ENCODE assay signal across 8 cellular contexts in the genomic region with DNA sequence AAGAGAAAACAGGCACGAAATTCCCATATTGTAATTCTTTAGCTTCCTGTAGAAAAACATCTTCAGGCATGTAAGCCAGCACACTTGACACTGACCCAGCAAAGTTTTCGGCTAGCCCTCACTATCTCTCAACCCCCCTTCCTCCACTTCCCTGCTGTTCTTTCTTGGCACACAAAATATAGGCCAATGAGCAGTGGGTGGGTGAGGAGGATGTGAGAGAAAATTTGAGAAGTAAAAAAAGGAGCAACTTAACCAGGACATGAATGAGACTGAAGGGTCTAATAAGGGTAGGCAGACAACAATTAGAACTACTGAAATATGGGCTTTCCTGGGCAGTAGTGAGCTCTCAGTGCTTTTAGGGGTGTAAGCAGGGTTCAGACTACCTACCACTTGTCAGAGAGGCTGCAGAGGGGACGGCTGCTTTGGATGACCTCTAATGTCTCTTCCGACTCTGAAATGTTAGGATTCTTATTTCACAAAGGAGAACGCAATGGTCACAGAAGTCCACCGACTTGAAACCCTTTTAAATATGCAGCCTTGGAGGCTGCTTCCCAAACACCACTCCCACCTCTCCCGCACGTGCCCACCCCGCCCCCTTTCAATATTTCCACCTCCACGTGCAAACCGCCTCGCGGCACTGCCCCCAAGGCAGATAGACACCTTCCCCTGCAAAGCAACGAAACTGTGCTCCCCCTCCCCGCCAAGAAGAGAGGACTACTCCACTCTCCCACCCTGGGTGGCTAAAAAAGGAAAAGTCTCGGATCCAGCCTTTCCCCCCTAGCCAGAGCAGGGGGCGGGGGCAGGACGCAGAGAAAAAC. TPM values are rescaled to one million over a fixed set of nuclear protein-coding genes. Genes with fewer than 3 reads are reported as not detected.
DNase-seq lines count a peak whose midpoint lies in the region; ATAC-seq, FAIRE-seq and TF ChIP-seq lines count a peak whose summit lies in the region.

No MANE protein-coding gene starts in this region.

- H3K4me3 ChIP-seq in CD8-positive, alpha-beta T cell (ENCODE audit: low read depth, low read length), result peak overlapping the region; percentile 87
- H3K4me3 ChIP-seq in HUES48 (ENCODE audit: low read depth, low read length) (peak overlapping the region; percentile 90), pancreas (peak overlapping the region; percentile 76 to 91 (median 88))

- POLR2A ChIA-PET in CD8-positive, alpha-beta T cell (lab: Charles Lee), result interaction anchor here (1.3 to 1.9 kb wide), 3 partner anchors 11 to 106 kb away, joined by 4 to 9 read pairs (median 4); a partner anchor contains a TSS
- POLR2A ChIA-PET in activated CD4-positive, alpha-beta memory T cell treated with anti-CD3 and anti-CD28 coated beads for 36 hours (lab: Charles Lee), result no interaction called here

- peaks cover 53% of the 10 kb centered on the region for H3K36me3 Mint-ChIP-seq in CD8-positive, alpha-beta T cell
- H3K36me3 Mint-ChIP-seq in activated CD4-positive, alpha-beta memory T cell treated with anti-CD3 and anti-CD28 coated beads for 36 hours, result peaks cover 24% of the 10 kb centered on the region

- H3K9me3 Mint-ChIP-seq in CD8-positive, alpha-beta T cell, result no peaks in the 10 kb centered on the region
- H3K9me3 Mint-ChIP-seq in activated CD4-positive, alpha-beta memory T cell treated with anti-CD3 and anti-CD28 coated beads for 36 hours, result no peaks in the 10 kb centered on the region

- CTCF ChIA-PET in CD8-positive, alpha-beta T cell (lab: Charles Lee), result no interaction called here
- CTCF ChIA-PET in activated CD4-positive, alpha-beta memory T cell treated with anti-CD3 and anti-CD28 coated beads for 36 hours (lab: Charles Lee), result interaction anchor here (1.0 kb wide), 1 partner anchor 106 kb away, joined by 3 read pairs; a partner anchor contains a TSS

- 2% methylated on average over 18 of the region's 18 CpGs for WGBS in pancreas, 2 donors

- H3K4me1 ChIP-seq in CD8-positive, alpha-beta T cell (ENCODE audit: insufficient read depth, low read length), result peaks cover 47% of the 10 kb centered on the region
- H3K4me1 ChIP-seq in HUES48 (ENCODE audit: control insufficient read depth, insufficient read depth, low read length) (peaks cover 16% of the 10 kb centered on the region; the same call in 1 of the 2 replicates), foreskin keratinocyte (peaks cover 30% of the 10 kb centered on the region), pancreas (peaks cover 16 to 45% (median 40%) of the 10 kb centered on the region in 3 donors)

- TF ChIP-seq CTCF in CD8-positive, alpha-beta T cell (IDR thresholded peaks at IDR 0.05), result no peak
- TF ChIP-seq CTCF in foreskin keratinocyte (conservative IDR thresholded peaks at IDR 0.05), result no peak
- no peak for TF ChIP-seq CTCF in pancreas (IDR thresholded peaks at IDR 0.05)
- no peak for TF ChIP-seq CTCF in GM13976 (IDR thresholded peaks at IDR 0.05; ENCODE audit: borderline replicate concordance, control extremely low read depth, extremely low read depth, insufficient read depth, missing control alignments)

- intact Hi-C loops in CD8-positive, alpha-beta T cell (cut with DNase I, micrococcal nuclease), result loop anchor here in 1 of 2 experiments (5.0 kb wide), 1 partner anchor 92 kb away; a partner anchor contains a TSS
- intact Hi-C loops in activated CD4-positive, alpha-beta memory T cell treated with anti-CD3 and anti-CD28 coated beads for 36 hours (cut with micrococcal nuclease), result no loop called here
- intact Hi-C loops in pancreas (cut with DNase I), result no loop called here

- no peaks in the 10 kb centered on the region for H3K9me3 ChIP-seq in CD8-positive, alpha-beta T cell (ENCODE audit: low read length)
- no peaks in the 10 kb centered on the region for H3K9me3 ChIP-seq in HUES48 (ENCODE audit: control insufficient read depth, insufficient read depth, low read length)
- no peaks in the 10 kb centered on the region for H3K9me3 ChIP-seq in pancreas

- H3K27me3 ChIP-seq in CD8-positive, alpha-beta T cell (ENCODE audit: insufficient read depth, low read length), result no peaks in the 10 kb centered on the region
- H3K27me3 ChIP-seq in HUES48 (ENCODE audit: control insufficient read depth, insufficient read depth, low read length) (no peaks in the 10 kb centered on the region), foreskin keratinocyte (no peaks in the 10 kb centered on the region), pancreas (no peaks in the 10 kb centered on the region)

- H3K27ac Mint-ChIP-seq in CD8-positive, alpha-beta T cell, result peak overlapping the region; percentile 98
- peak overlapping the region; percentile 49 for H3K27ac Mint-ChIP-seq in activated CD4-positive, alpha-beta memory T cell treated with anti-CD3 and anti-CD28 coated beads for 36 hours

- no peak for FAIRE-seq in pancreas (lab: Jason Lieb, UNC)

- H3K36me3 ChIP-seq in CD8-positive, alpha-beta T cell (ENCODE audit: insufficient read depth, low read length), result no peaks in the 10 kb centered on the region
- H3K36me3 ChIP-seq in HUES48 (ENCODE audit: control insufficient read depth, insufficient read depth, low read length) (peaks cover 57% of the 10 kb centered on the region), pancreas (no peaks in the 10 kb centered on the region)

- peak in 1 of 7 experiments; percentile 12 for DNase-seq in CD8-positive, alpha-beta T cell
- DNase-seq in activated CD4-positive, alpha-beta memory T cell treated with anti-CD3 and anti-CD28 coated beads for 36 hours, result peak; percentile 26
- DNase-seq in foreskin keratinocyte (no peak), pancreas (peak in 4 of 6 donors; percentile 16 to 49 (median 42)), LoVo (ENCODE audit: low spot score) (no peak), GM13976 (ENCODE audit: low spot score) (no peak)

- no peaks in the 10 kb centered on the region for H3K27me3 Mint-ChIP-seq in CD8-positive, alpha-beta T cell (ENCODE audit: low read depth)
- no peaks in the 10 kb centered on the region for H3K27me3 Mint-ChIP-seq in activated CD4-positive, alpha-beta memory T cell treated with anti-CD3 and anti-CD28 coated beads for 36 hours

- peak overlapping the region; percentile 97 for H3K27ac ChIP-seq in CD8-positive, alpha-beta T cell (ENCODE audit: low read depth, low read length)
- H3K27ac ChIP-seq in HUES48 (ENCODE audit: low read depth, low read length), result peak overlapping the region; percentile 95
- peak overlapping the region; percentile 100 for H3K27ac ChIP-seq in foreskin keratinocyte
- peak overlapping the region in 3 of 4 donors; percentile 94 to 98 (median 97) for H3K27ac ChIP-seq in pancreas

- peaks cover 71% of the 10 kb centered on the region for H3K4me1 Mint-ChIP-seq in CD8-positive, alpha-beta T cell (ENCODE audit: low read depth)
- peaks cover 65% of the 10 kb centered on the region for H3K4me1 Mint-ChIP-seq in activated CD4-positive, alpha-beta memory T cell treated with anti-CD3 and anti-CD28 coated beads for 36 hours (ENCODE audit: low read depth)

- peak overlapping the region; percentile 97 for H3K4me3 Mint-ChIP-seq in CD8-positive, alpha-beta T cell
- peak overlapping the region; percentile 83 for H3K4me3 Mint-ChIP-seq in activated CD4-positive, alpha-beta memory T cell treated with anti-CD3 and anti-CD28 coated beads for 36 hours

- peak overlapping the region; percentile 96 for H3K9ac ChIP-seq in HUES48 (ENCODE audit: low read depth, low read length)

- no peak for ATAC-seq in CD8-positive, alpha-beta T cell
- no peak for ATAC-seq in foreskin keratinocyte
- ATAC-seq in pancreas, result no peak
- ATAC-seq in HG03460 (IDR thresholded peaks at IDR 0.05; ENCODE audit: unreplicated experiment), result no peak

- in situ Hi-C loops in GM13976 (cut with MboI; ENCODE audit: low sequenced_read_pairs, unreplicated experiment), result no loop called here

RNA-seq across cellular contexts. Expression of a gene that starts 0.9 kb away (rescaled TPM):
- 10 to 100 TPM; 23.7 to 24.7 TPM for total RNA-seq in CD8-positive, alpha-beta T cell
- total RNA-seq in activated CD4-positive, alpha-beta memory T cell treated with anti-CD3 and anti-CD28 coated beads for 36 hours, result 1 to 10 TPM; 7.5 to 7.8 TPM
- total RNA-seq in foreskin keratinocyte, result 5.0 and 5.2 TPM in 2 replicates
- 1.3 TPM in 2 replicates for polyA plus RNA-seq in foreskin keratinocyte
- 10 to 100 TPM in 1 of 6 donors, 1 to 10 TPM in 5; 5.7 to 12.6 (median 8.1) TPM for total RNA-seq in pancreas
- polyA plus RNA-seq in pancreas, result 1 to 10 TPM; 5.6 to 7.7 TPM

RNA-seq across cellular contexts. Expression of a gene that starts 1.4 kb away (rescaled TPM):
- 10 to 100 TPM; 53.5 to 59.8 TPM for total RNA-seq in CD8-positive, alpha-beta T cell
- 10 to 100 TPM; 65.5 to 68.5 TPM for total RNA-seq in activated CD4-positive, alpha-beta memory T cell treated with anti-CD3 and anti-CD28 coated beads for 36 hours
- total RNA-seq in foreskin keratinocyte (52.6 and 62.6 TPM in 2 replicates), pancreas (10 to 100 TPM in 5 of 6 donors, 1 to 10 TPM in 1; 9.9 to 18.3 (median 13.9) TPM)
- polyA plus RNA-seq in foreskin keratinocyte (39.5 and 52.1 TPM in 2 replicates), pancreas (10 to 100 TPM in 1 of 2 donors, 1 to 10 TPM in 1; 8.8 to 20.8 TPM)

Comparison
In these comparisons a context has a peak if more than half of its experiments do, and no peak if none do; other contexts are left out.
1. DNase-seq: peak in activated CD4-positive, alpha-beta memory T cell treated with anti-CD3 and anti-CD28 coated beads for 36 hours (single experiment) and pancreas (4 of 6); none in foreskin keratinocyte (0 of 2), LoVo (single experiment) and GM13976 (single experiment).
2. Peak in every context shown above with its lines, with median percentiles within 50 percentile points of each other: H3K27ac ChIP-seq and H3K4me3 ChIP-seq.